ENCODE assay signal across 8 cellular contexts in genomic region chr11:72720047-72720446, GRCh38. TPM values are rescaled to one million over a fixed set of nuclear protein-coding genes. Genes with fewer than 3 reads are reported as not detected.
DNase-seq lines count a peak whose midpoint lies in the region; ATAC-seq, FAIRE-seq and TF ChIP-seq lines count a peak whose summit lies in the region.

No MANE protein-coding gene starts in this region.

- POLR2A ChIA-PET in CD4-positive, alpha-beta memory T cell (lab: Charles Lee; ENCODE audit: partially characterized antibody): interaction anchor here (1.2 kb wide), 1 partner anchor 33 kb away, joined by 3 read pairs; no protein-coding TSS in a partner anchor
- POLR2A ChIA-PET in endothelial cell of umbilical vein (lab: Charles Lee): no interaction called here

- no peak for TF ChIP-seq EP300 in ovary (IDR thresholded peaks at IDR 0.05)

- 51 to 64% (median 59%) methylated on average over 3 of the region's 3 CpGs for WGBS in ovary, 3 donors

- H3K9me3 ChIP-seq in CD4-positive, alpha-beta memory T cell (ENCODE audit: control insufficient read depth in 1 of 2, low read length in 2 of 2): no peaks in the 10 kb centered on the region
- H3K9me3 ChIP-seq in OCI-LY1 (ENCODE audit: low read length) (no peaks in the 10 kb centered on the region), endothelial cell of umbilical vein (replicated peaks; ENCODE audit: control insufficient read depth, insufficient read depth, low read length) (no peaks in the 10 kb centered on the region), ovary (no peaks in the 10 kb centered on the region)

- H3K9me3 Mint-ChIP-seq in CD4-positive, alpha-beta memory T cell: peaks cover 0 to 1% (median 0%) of the 10 kb centered on the region in 8 donors

- peak overlapping the region; percentile 80 for H3K27ac ChIP-seq in CD4-positive, alpha-beta memory T cell (ENCODE audit: low read depth, low read length)
- H3K27ac ChIP-seq in OCI-LY1 (ENCODE audit: low read depth, low read length, poor library complexity, severe bottlenecking) (peak overlapping the region; percentile 50), endothelial cell of umbilical vein (ENCODE audit: insufficient read depth, low read depth, low read length) (no peak overlapping the region), ovary (peak overlapping the region in 1 of 2 donors; percentile 84)

- intact Hi-C loops in CD4-positive, alpha-beta memory T cell (cut with micrococcal nuclease): loop anchor here (5.0 to 10.0 kb wide), 2 partner anchors 33 to 425 kb away; partner anchors contain the start of gene FCHSD2
- intact Hi-C loops in endothelial cell of umbilical vein (cut with micrococcal nuclease): no loop called here
- intact Hi-C loops in ovary (cut with DNase I): loop anchor here (5.0 to 10.0 kb wide), 4 partner anchors 72 to 525 kb away; partner anchors contain the start of gene STARD10 (in 2 of the 4)

- DNase-seq in CD4-positive, alpha-beta memory T cell: peak in 1 of 5 donors; percentile 22
- DNase-seq in endothelial cell of umbilical vein (ENCODE audit: low read depth, low spot score) (no peak), ovary (no peak), NCI-H1105 treated with DMSO at 0.1 percent for 48 hours (lab: John Stamatoyannopoulos, UW) (no peak), DMS153 (lab: John Stamatoyannopoulos, UW) (no peak)

- H3K4me1 Mint-ChIP-seq in CD4-positive, alpha-beta memory T cell: peaks cover 46 to 88% (median 59%) of the 10 kb centered on the region in 4 donors

- H3K79me2 ChIP-seq in OCI-LY1 (ENCODE audit: insufficient read depth, low read length): peaks cover 13% of the 10 kb centered on the region; the same call in 1 of the 2 replicates
- H3K79me2 ChIP-seq in endothelial cell of umbilical vein (ENCODE audit: control insufficient read depth, insufficient read depth, low read length): peaks cover 41% of the 10 kb centered on the region

- H3K4me3 Mint-ChIP-seq in CD4-positive, alpha-beta memory T cell: peak overlapping the region; percentile 93 to 99 (median 96)

- H2AFZ ChIP-seq in OCI-LY1 (ENCODE audit: low read length) (no peak overlapping the region), endothelial cell of umbilical vein (ENCODE audit: low read depth, low read length) (no peak overlapping the region)

- H3K9me1 ChIP-seq in endothelial cell of umbilical vein (replicated peaks; ENCODE audit: control insufficient read depth, extremely low read depth, insufficient read depth, low read length): no peaks in the 10 kb centered on the region

- H4K20me1 ChIP-seq in OCI-LY1 (ENCODE audit: insufficient read depth, low read length) (no peaks in the 10 kb centered on the region), endothelial cell of umbilical vein (replicated peaks; ENCODE audit: control insufficient read depth, extremely low read depth, insufficient read depth, low read length) (no peaks in the 10 kb centered on the region)

- H3K4me2 ChIP-seq in OCI-LY1 (ENCODE audit: low read length) (peak overlapping the region; percentile 92), endothelial cell of umbilical vein (ENCODE audit: insufficient read depth, low read length) (peak overlapping the region; percentile 71)

- peak overlapping the region; percentile 82 to 98 for H3K4me3 ChIP-seq in CD4-positive, alpha-beta memory T cell (ENCODE audit: low read length in 2 of 2)
- H3K4me3 ChIP-seq in OCI-LY1 (ENCODE audit: low read depth, low read length, poor library complexity, severe bottlenecking) (peak overlapping the region; percentile 71), endothelial cell of umbilical vein (replicated peaks in 1 of 3; ENCODE audit: insufficient read depth in 1 of 3, low read depth in 1 of 3, low read length in 3 of 3) (no peak overlapping the region), ovary (peak overlapping the region; percentile 72)

- H3K9ac ChIP-seq in OCI-LY1 (ENCODE audit: low read length): peak overlapping the region; percentile 24; the same call in 1 of the 2 replicates
- no peak overlapping the region for H3K9ac ChIP-seq in endothelial cell of umbilical vein (replicated peaks; ENCODE audit: extremely low read depth, insufficient read depth, low read length)

- no peak for ATAC-seq in HG03354 (IDR thresholded peaks at IDR 0.05; ENCODE audit: poor library complexity, severe bottlenecking, unreplicated experiment)
- ATAC-seq in GM19463 (IDR thresholded peaks at IDR 0.05; ENCODE audit: unreplicated experiment): no peak

- peak; percentile 15 for FAIRE-seq in endothelial cell of umbilical vein (lab: Jason Lieb, UNC)

- TF ChIP-seq CTCF in OCI-LY1 (IDR thresholded peaks at IDR 0.05; ENCODE audit: low read length): no peak
- no peak for TF ChIP-seq CTCF in endothelial cell of umbilical vein (IDR thresholded peaks at IDR 0.05; ENCODE audit: extremely low read depth in 1 of 2, insufficient read depth in 1 of 2, low read depth in 1 of 2, low read length in 2 of 2)
- TF ChIP-seq CTCF in ovary (IDR thresholded peaks at IDR 0.05): no peak

- dilution Hi-C loops in endothelial cell of umbilical vein (cut with MboI; ENCODE audit: extremely low pct_ligation_motif_present, low sequenced_read_pairs): no loop called here

- H3F3A ChIP-seq in OCI-LY1 (ENCODE audit: insufficient read depth, low read length): no peaks in the 10 kb centered on the region

- H3K27ac Mint-ChIP-seq in CD4-positive, alpha-beta memory T cell: peak overlapping the region; percentile 83 to 98 (median 93)

- no TSS peak for BruUV-seq in endothelial cell of umbilical vein (replicated peaks; lab: Mats Ljungman, UMichigan)

- no peaks in the 10 kb centered on the region for H3K27me3 Mint-ChIP-seq in CD4-positive, alpha-beta memory T cell

- TF ChIP-seq POLR2A in endothelial cell of umbilical vein (IDR thresholded peaks at IDR 0.05; ENCODE audit: low read depth, low read length) (no peak), ovary (IDR thresholded peaks at IDR 0.05) (no peak)

- H3K4me1 ChIP-seq in CD4-positive, alpha-beta memory T cell (ENCODE audit: insufficient read depth, low read length): peaks cover 63% of the 10 kb centered on the region
- peaks cover 46% of the 10 kb centered on the region for H3K4me1 ChIP-seq in OCI-LY1 (ENCODE audit: insufficient read depth, low read length, severe bottlenecking)
- H3K4me1 ChIP-seq in endothelial cell of umbilical vein (ENCODE audit: control insufficient read depth, extremely low read depth, insufficient read depth, low read length): peaks cover 25% of the 10 kb centered on the region
- peaks cover 29% of the 10 kb centered on the region for H3K4me1 ChIP-seq in ovary (ENCODE audit: insufficient read depth)

- H3K36me3 ChIP-seq in CD4-positive, alpha-beta memory T cell (ENCODE audit: insufficient read depth, low read length): peaks cover 31% of the 10 kb centered on the region
- H3K36me3 ChIP-seq in OCI-LY1 (ENCODE audit: insufficient read depth, low read length) (peaks cover 10% of the 10 kb centered on the region; the same call in 1 of the 2 replicates), endothelial cell of umbilical vein (ENCODE audit: control insufficient read depth in 2 of 2, extremely low read depth in 1 of 2, insufficient read depth in 2 of 2, low read length in 2 of 2) (peaks cover 0 to 2% of the 10 kb centered on the region in 2 experiments), ovary (no peaks in the 10 kb centered on the region)

- H3K36me3 Mint-ChIP-seq in CD4-positive, alpha-beta memory T cell: peaks cover 3 to 33% of the 10 kb centered on the region in 2 donors

- H3K27me3 ChIP-seq in CD4-positive, alpha-beta memory T cell (ENCODE audit: insufficient read depth, low read length): no peaks in the 10 kb centered on the region
- H3K27me3 ChIP-seq in OCI-LY1 (ENCODE audit: insufficient read depth, low read length) (no peaks in the 10 kb centered on the region), endothelial cell of umbilical vein (ENCODE audit: control insufficient read depth in 2 of 2, insufficient read depth in 2 of 2, low read length in 2 of 2) (no peaks in the 10 kb centered on the region), ovary (no peaks in the 10 kb centered on the region)

- no peaks in the 10 kb centered on the region for H3K9me2 ChIP-seq in OCI-LY1 (ENCODE audit: low read depth, low read length)

- CTCF ChIA-PET in CD4-positive, alpha-beta memory T cell (lab: Charles Lee; ENCODE audit: partially characterized antibody): interaction anchor here (0.7 to 1.9 kb wide), 3 partner anchors 73 to 249 kb away, joined by 3 to 4 read pairs (median 4); partner anchors contain the start of gene STARD10
- CTCF ChIA-PET in endothelial cell of umbilical vein (lab: Charles Lee): interaction anchor here (1.8 kb wide), 1 partner anchor 36 kb away, joined by 6 read pairs; no protein-coding TSS in a partner anchor

TF ChIP-seq in endothelial cell of umbilical vein, 7 proteins besides CTCF, POLR2A, EP300 and RAD21 (continues in another document):
- TF ChIP-seq POLR2AphosphoS5 (IDR thresholded peaks at IDR 0.05; ENCODE audit: insufficient read depth, low read depth, low read length): no peak

RNA-seq across cellular contexts. Expression of gene ARAP1, which starts 32.2 kb away (rescaled TPM):
- 100 to 1,000 TPM; 144 to 157 TPM for total RNA-seq in CD4-positive, alpha-beta memory T cell
- polyA plus RNA-seq in CD4-positive, alpha-beta memory T cell: 10 to 100 TPM in 1 of 2 donors, 1 to 10 TPM in 1; 9.5 to 36.8 TPM
- total RNA-seq in endothelial cell of umbilical vein: 66.2 and 78.3 TPM in 2 replicates
- 35.8 and 36.8 TPM in 2 replicates for polyA plus RNA-seq in endothelial cell of umbilical vein
- polyA plus RNA-seq in endothelial cell of umbilical vein (2011; cell fraction: cytosol; rRNA removed): 37.5 and 54.2 TPM in 2 replicates
- 106 and 123 TPM in 2 replicates for polyA plus RNA-seq in endothelial cell of umbilical vein (2011; cell fraction: nucleus; rRNA removed)
- polyA plus RNA-seq in endothelial cell of umbilical vein (2012): 54.5 and 56.0 TPM in 2 replicates
- polyA minus RNA-seq in endothelial cell of umbilical vein: 67.3 and 74.8 TPM in 2 replicates
- 22.0 TPM for polyA minus RNA-seq in endothelial cell of umbilical vein (2011; cell fraction: cytosol; rRNA and poly(A)+ RNA removed)
- 61.9 and 69.4 TPM in 2 replicates for polyA minus RNA-seq in endothelial cell of umbilical vein (2011; cell fraction: nucleus; rRNA and poly(A)+ RNA removed)
- 100 to 1,000 TPM in 1 of 7 donors, 10 to 100 TPM in 6; 62.1 to 162 (median 81.9) TPM for total RNA-seq in ovary
- 10 to 100 TPM; 39.0 to 75.5 TPM for polyA plus RNA-seq in ovary

RNA-seq across cellular contexts. Expression of gene PDE2A, which starts 45.8 kb away (rescaled TPM):
- total RNA-seq in CD4-positive, alpha-beta memory T cell: 1 to 10 TPM in 1 of 2 experiments, under 1 TPM in 1; 0.75 to 1.7 TPM
- 1 to 10 TPM in 1 of 2 donors, under 1 TPM in 1; 0.11 to 1.2 TPM for polyA plus RNA-seq in CD4-positive, alpha-beta memory T cell
- total RNA-seq in endothelial cell of umbilical vein (14.3 and 14.8 TPM in 2 replicates), ovary (10 to 100 TPM in 6 of 7 donors, 1 to 10 TPM in 1; 8.3 to 28.8 (median 11.4) TPM)
- polyA plus RNA-seq in endothelial cell of umbilical vein (14.2 and 16.8 TPM in 2 replicates), ovary (10 to 100 TPM; 17.6 to 44.0 TPM)
- 8.6 and 12.7 TPM in 2 replicates for polyA plus RNA-seq in endothelial cell of umbilical vein (2011; cell fraction: cytosol; rRNA removed)
- 57.4 and 57.6 TPM in 2 replicates for polyA plus RNA-seq in endothelial cell of umbilical vein (2011; cell fraction: nucleus; rRNA removed)
- 6.0 and 16.2 TPM in 2 replicates for polyA plus RNA-seq in endothelial cell of umbilical vein (2012)
- polyA minus RNA-seq in endothelial cell of umbilical vein: 21.9 and 25.8 TPM in 2 replicates
- 76.6 TPM for polyA minus RNA-seq in endothelial cell of umbilical vein (2011; cell fraction: cytosol; rRNA and poly(A)+ RNA removed)
- 15.7 and 24.2 TPM in 2 replicates for polyA minus RNA-seq in endothelial cell of umbilical vein (2011; cell fraction: nucleus; rRNA and poly(A)+ RNA removed)

Comparison
In these comparisons a context has a peak if more than half of its experiments do, and no peak if none do; other contexts are left out.
1. H3K4me3 ChIP-seq: peak in CD4-positive, alpha-beta memory T cell (2 of 2), OCI-LY1 (single experiment) and ovary (single experiment); none in endothelial cell of umbilical vein (0 of 3).